In genomic region chr20:10167025-10167424, GRCh38 we compare ENCODE assay signal across 32 cellular contexts. TPM values are rescaled to one million over a fixed set of nuclear protein-coding genes. Genes with fewer than 3 reads are reported as not detected.
"Had no signal": no experiment of that assay in that cellular context is flagged by ENCODE, and none has a peak within 500 bp of the region (broad histone marks: within the 10 kb centered on the region; RNA-seq: fewer than 3 reads in every experiment).

No MANE protein-coding gene starts in this region.

- H3K27me3 ChIP-seq: adrenal gland, breast epithelium, dorsolateral prefrontal cortex had no signal

- ATAC-seq: activated CD4-positive, CD25-positive, alpha-beta regulatory T cell treated with anti-CD3 and anti-CD28 coated beads, Interleukin-2, amount 50 U/mL, for 24 hours; activated CD8-positive, alpha-beta memory T cell treated with anti-CD3 and anti-CD28 coated beads, Interleukin-2, amount 10 ng/mL, durations not matched to agents 7 days and 5 days; activated CD8-positive, alpha-beta T cell treated with anti-CD3 and anti-CD28 coated beads, Interleukin-2, amount 10 ng/mL, durations not matched to agents 7 days and 5 days; activated naive CD8-positive, alpha-beta T cell treated with anti-CD3 and anti-CD28 coated beads, Interleukin-2, amount 50 U/mL, for 24 hours; foreskin keratinocyte; gastrocnemius medialis; heart left ventricle; T-helper 17 cell had no signal

- H3K4me1 ChIP-seq: breast epithelium, foreskin keratinocyte, gastrocnemius medialis had no signal

- DNase-seq: activated B cell treated with CpG ODN at 0.5 μM for 24 hours; activated CD4-positive, alpha-beta memory T cell treated with anti-CD3 and anti-CD28 coated beads for 36 hours; activated CD4-positive, alpha-beta T cell treated with anti-CD3 and anti-CD28 coated beads for 48 hours; activated CD8-positive, alpha-beta memory T cell treated with anti-CD3 and anti-CD28 coated beads, Interleukin-2, amount 10 ng/mL, durations not matched to agents 7 days and 5 days; activated CD8-positive, alpha-beta memory T cell treated with anti-CD3 and anti-CD28 coated beads, Interleukin-2, amount 50 U/mL, for 4 hours; activated CD8-positive, alpha-beta T cell treated with anti-CD3 and anti-CD28 coated beads, Interleukin-2, amount 10 ng/mL, durations not matched to agents 7 days and 5 days; activated effector memory CD4-positive, alpha-beta T cell treated with anti-CD3 and anti-CD28 coated beads, Interleukin-2, amount 50 U/mL, for 16 hours; activated naive CD4-positive, alpha-beta T cell treated with anti-CD3 and anti-CD28 coated beads for 36 hours; activated naive CD8-positive, alpha-beta T cell treated with anti-CD3 and anti-CD28 coated beads for 36 hours; activated naive CD8-positive, alpha-beta T cell treated with anti-CD3 and anti-CD28 coated beads, Interleukin-2, amount 50 U/mL, for 24 hours; activated T-cell treated with anti-CD3 and anti-CD28 coated beads, Interleukin-2, amount 50 U/mL, for 1 hour; activated T-cell treated with anti-CD3 and anti-CD28 coated beads, Interleukin-2, amount 50 U/mL, for 48 hours; adrenal gland; amygdala; aorta; central memory CD4-positive, alpha-beta T cell; effector memory CD4-positive, alpha-beta T cell; endodermal cell; foreskin keratinocyte; gastrocnemius medialis; glutamatergic neuron; heart left ventricle; T-helper 1 cell; T-helper 17 cell; T1000; WERI-Rb-1 had no signal

- H3K27ac ChIP-seq: adrenal gland, breast epithelium, cardiac muscle cell, coronary artery, esophagus muscularis mucosa, foreskin keratinocyte, gastrocnemius medialis, heart left ventricle, WERI-Rb-1 had no signal

- H3K9me3 ChIP-seq: adrenal gland, gastrocnemius medialis had no signal

- H3K4me3 ChIP-seq: adrenal gland, breast epithelium, cardiac muscle cell, coronary artery, dorsolateral prefrontal cortex, esophagus muscularis mucosa, gastrocnemius medialis, heart left ventricle had no signal

- H3K36me3 ChIP-seq: adrenal gland, breast epithelium, cardiac muscle cell, esophagus muscularis mucosa, gastrocnemius medialis, heart left ventricle, WERI-Rb-1 had no signal

RNA-seq across cellular contexts. Expression of gene SNAP25, which starts 51.6 kb away (rescaled TPM):
- total RNA-seq: activated B cell treated with CpG ODN at 0.5 μM for 24 hours; activated CD8-positive, alpha-beta T cell treated with anti-CD3 and anti-CD28 coated beads, Interleukin-2, amount 10 ng/mL, durations not matched to agents 7 days and 5 days; activated naive CD4-positive, alpha-beta T cell treated with anti-CD3 and anti-CD28 coated beads for 36 hours; activated naive CD8-positive, alpha-beta T cell treated with anti-CD3 and anti-CD28 coated beads for 36 hours; foreskin keratinocyte; T-helper 17 cell had no signal
- polyA plus RNA-seq: foreskin keratinocyte had no signal
